29 cellular contexts compared by ENCODE assay signal in genomic region chr6:88349511-88349910, GRCh38.
DNase-seq lines count a peak whose midpoint lies in the region; ATAC-seq, FAIRE-seq and TF ChIP-seq lines count a peak whose summit lies in the region.
"Had no signal": no experiment of that assay in that cellular context is flagged by ENCODE, and none has a peak within 500 bp of the region (broad histone marks: within the 10 kb centered on the region; RNA-seq: fewer than 3 reads in every experiment).

No MANE protein-coding gene starts in this region.

- peak overlapping the region; percentile 82 for H3K27ac Mint-ChIP-seq in MCF 10A (ENCODE audit: low read depth, unreplicated experiment)
- H3K27ac Mint-ChIP-seq in chondrocyte (ENCODE audit: unreplicated experiment) = no peak overlapping the region
- no peak overlapping the region for H3K27ac Mint-ChIP-seq in stimulated activated effector memory CD8-positive, alpha-beta T cell treated with anti-CD3 and anti-CD28 coated beads, Interleukin-12 subunit alpha, Interleukin-12 subunit beta, amount 100 ng/mL, for 72 hours
- H3K27ac Mint-ChIP-seq: activated T-cell treated with anti-CD3 and anti-CD28 coated beads, Interleukin-2, amount 50 U/mL, for 72 hours; CD4-positive, alpha-beta memory T cell; memory B cell; stimulated activated naive CD8-positive, alpha-beta T cell treated with anti-CD3 and anti-CD28 coated beads, Interleukin-15, Interleukin-2, amounts not matched to agents 100 ng/mL and 50 ng/mL, for 24 hours; T-helper 1 cell treated with Interleukin-12 subunit alpha and Interleukin-12 subunit beta and Interleukin-4 antibody, amounts not matched to agents 30 μg/mL and 1 μg/mL, for 36 hours had no signal

- peak; percentile 42 for DNase-seq in MCF 10A (ENCODE audit: unreplicated experiment)
- DNase-seq in breast epithelium (ENCODE audit: low spot score in 2 of 2) = no peak
- peak; percentile 32 for DNase-seq in bronchial epithelial cell (ENCODE audit: low read depth)
- DNase-seq in fibroblast of villous mesenchyme (ENCODE audit: low read depth) = peak; percentile 21
- DNase-seq in chondrocyte (ENCODE audit: low spot score) = no peak
- no peak for DNase-seq in COR-L47 (lab: John Stamatoyannopoulos, UW)
- no peak for DNase-seq in stimulated activated effector memory CD8-positive, alpha-beta T cell treated with anti-CD3 and anti-CD28 coated beads, Interleukin-12 subunit alpha, Interleukin-12 subunit beta, amount 100 ng/mL, for 72 hours (ENCODE audit: low spot score in 2 of 2)
- DNase-seq: activated CD4-positive, alpha-beta T cell treated with anti-CD3 and anti-CD28 coated beads, Interleukin-2, amount 50 U/mL, for 4 hours; activated naive CD4-positive, alpha-beta T cell; activated T-cell treated with anti-CD3 and anti-CD28 coated beads, Interleukin-2, amount 50 U/mL, for 72 hours; CD4-positive, alpha-beta memory T cell; cortex of kidney; heart right ventricle; KBM-7; left colon; MM.1S; NCI-H2029; NCI-H2227 treated with DMSO at 0.1 percent for 48 hours; NCI-H748 treated with DMSO at 0.1 percent for 48 hours; uterus had no signal

- POLR2A ChIA-PET in MCF 10A (lab: Yijun Ruan, JAX) = interaction anchor here (0.6 kb wide), 1 partner anchor 1363 kb away, joined by 3 read pairs; no protein-coding TSS in a partner anchor

- H3K27ac ChIP-seq in breast epithelium = no peak overlapping the region
- H3K27ac ChIP-seq: cardiac muscle cell, heart right ventricle, thoracic aorta, uterus had no signal

- H3K4me3 ChIP-seq in breast epithelium (no peak overlapping the region), bronchial epithelial cell (ENCODE audit: low read depth, low read length) (no peak overlapping the region), fibroblast of villous mesenchyme (ENCODE audit: low read depth, low read length) (no peak overlapping the region)
- H3K4me3 ChIP-seq: cardiac muscle cell, heart right ventricle, thoracic aorta, uterus had no signal

- FAIRE-seq in bronchial epithelial cell (lab: Jason Lieb, UNC) = no peak
- FAIRE-seq: HTR-8/SVneo, TTC549 had no signal

- ATAC-seq in GM18858 (IDR thresholded peaks at IDR 0.05; ENCODE audit: unreplicated experiment) = no peak
- ATAC-seq in stimulated activated effector memory CD8-positive, alpha-beta T cell treated with anti-CD3 and anti-CD28 coated beads, Interleukin-12 subunit alpha, Interleukin-12 subunit beta, amount 100 ng/mL, for 72 hours = no peak
- ATAC-seq: activated T-cell treated with anti-CD3 and anti-CD28 coated beads, Interleukin-2, amount 50 U/mL, for 72 hours; heart right ventricle; left colon had no signal

- CTCF ChIA-PET in MCF 10A (lab: Yijun Ruan, JAX) = no interaction called here

- TF ChIP-seq POLR2A in breast epithelium (IDR thresholded peaks at IDR 0.05) = no peak

- H3K4me1 Mint-ChIP-seq in MCF 10A (ENCODE audit: insufficient read depth, unreplicated experiment) = peaks cover 11% of the 10 kb centered on the region
- no peaks in the 10 kb centered on the region for H3K4me1 Mint-ChIP-seq in chondrocyte (ENCODE audit: low read depth)
- no peaks in the 10 kb centered on the region for H3K4me1 Mint-ChIP-seq in stimulated activated effector memory CD8-positive, alpha-beta T cell treated with anti-CD3 and anti-CD28 coated beads, Interleukin-12 subunit alpha, Interleukin-12 subunit beta, amount 100 ng/mL, for 72 hours
- H3K4me1 Mint-ChIP-seq: CD4-positive, alpha-beta memory T cell; memory B cell; neural crest cell had no signal

- intact Hi-C loops in MCF 10A (cut with micrococcal nuclease) = no loop called here
- intact Hi-C loops in breast epithelium (cut with DNase I; ENCODE audit: low total_unique reads) = loop anchor here (5.0 kb wide), 1 partner anchor 352 kb away; no protein-coding TSS in a partner anchor

- H3K36me3 Mint-ChIP-seq in MCF 10A (ENCODE audit: insufficient read depth, unreplicated experiment) = peaks cover 5% of the 10 kb centered on the region
- no peaks in the 10 kb centered on the region for H3K36me3 Mint-ChIP-seq in chondrocyte (ENCODE audit: low read depth)
- H3K36me3 Mint-ChIP-seq in stimulated activated effector memory CD8-positive, alpha-beta T cell treated with anti-CD3 and anti-CD28 coated beads, Interleukin-12 subunit alpha, Interleukin-12 subunit beta, amount 100 ng/mL, for 72 hours = no peaks in the 10 kb centered on the region
- H3K36me3 Mint-ChIP-seq: CD4-positive, alpha-beta memory T cell; memory B cell had no signal

- no peak overlapping the region for H3K4me3 Mint-ChIP-seq in MCF 10A (ENCODE audit: unreplicated experiment)
- H3K4me3 Mint-ChIP-seq in chondrocyte (ENCODE audit: unreplicated experiment) = no peak overlapping the region
- no peak overlapping the region for H3K4me3 Mint-ChIP-seq in stimulated activated effector memory CD8-positive, alpha-beta T cell treated with anti-CD3 and anti-CD28 coated beads, Interleukin-12 subunit alpha, Interleukin-12 subunit beta, amount 100 ng/mL, for 72 hours
- H3K4me3 Mint-ChIP-seq: activated T-cell treated with anti-CD3 and anti-CD28 coated beads, Interleukin-2, amount 50 U/mL, for 72 hours; CD4-positive, alpha-beta memory T cell; memory B cell; neural crest cell; stimulated activated naive CD8-positive, alpha-beta T cell treated with anti-CD3 and anti-CD28 coated beads, Interleukin-15, Interleukin-2, amounts not matched to agents 100 ng/mL and 50 ng/mL, for 24 hours; T-helper 1 cell treated with Interleukin-12 subunit alpha and Interleukin-12 subunit beta and Interleukin-4 antibody, amounts not matched to agents 30 μg/mL and 1 μg/mL, for 36 hours had no signal

- BruUV-seq in MCF 10A (replicated peaks; lab: Mats Ljungman, UMichigan) = no TSS peak

- peaks cover 4% of the 10 kb centered on the region for H3K9me3 Mint-ChIP-seq in MCF 10A (ENCODE audit: unreplicated experiment)
- H3K9me3 Mint-ChIP-seq in chondrocyte (ENCODE audit: low read depth) = peaks cover 22% of the 10 kb centered on the region
- no peaks in the 10 kb centered on the region for H3K9me3 Mint-ChIP-seq in stimulated activated effector memory CD8-positive, alpha-beta T cell treated with anti-CD3 and anti-CD28 coated beads, Interleukin-12 subunit alpha, Interleukin-12 subunit beta, amount 100 ng/mL, for 72 hours

- H3K27me3 ChIP-seq in breast epithelium (no peaks in the 10 kb centered on the region), bronchial epithelial cell (ENCODE audit: control insufficient read depth, insufficient read depth, low read length) (no peaks in the 10 kb centered on the region)
- H3K27me3 ChIP-seq: cardiac muscle cell, heart right ventricle, uterus had no signal

- H3K27me3 Mint-ChIP-seq in MCF 10A (ENCODE audit: insufficient read depth, unreplicated experiment) (no peaks in the 10 kb centered on the region), chondrocyte (ENCODE audit: low read depth) (peaks cover 10% of the 10 kb centered on the region)
- H3K27me3 Mint-ChIP-seq: memory B cell had no signal

- H3K36me3 ChIP-seq in breast epithelium = no peaks in the 10 kb centered on the region
- no peaks in the 10 kb centered on the region for H3K36me3 ChIP-seq in bronchial epithelial cell (ENCODE audit: control insufficient read depth, insufficient read depth, low read length)
- H3K36me3 ChIP-seq: cardiac muscle cell, heart right ventricle, thoracic aorta, uterus had no signal

- no peaks in the 10 kb centered on the region for H3K4me1 ChIP-seq in breast epithelium
- H3K4me1 ChIP-seq: heart right ventricle, uterus had no signal

- H3K9me3 ChIP-seq in breast epithelium = no peaks in the 10 kb centered on the region
- H3K9me3 ChIP-seq: heart right ventricle, thoracic aorta, uterus had no signal

- no peak for TF ChIP-seq CTCF in MCF 10A (IDR thresholded peaks at IDR 0.05; ENCODE audit: unreplicated experiment)
- TF ChIP-seq CTCF in breast epithelium (IDR thresholded peaks at IDR 0.05) = no peak
- no peak for TF ChIP-seq CTCF in bronchial epithelial cell (IDR thresholded peaks at IDR 0.05; ENCODE audit: insufficient read depth, low read length, severe bottlenecking)
- TF ChIP-seq CTCF in fibroblast of villous mesenchyme (IDR thresholded peaks at IDR 0.05; ENCODE audit: insufficient read depth, low read depth, low read length) = no peak
- no peak for TF ChIP-seq CTCF in chondrocyte (IDR thresholded peaks at IDR 0.05)

Comparison
In these comparisons a context has a peak if more than half of its experiments do, and no peak if none do; other contexts are left out.
1. DNase-seq: peak in MCF 10A (single experiment), bronchial epithelial cell (single experiment) and fibroblast of villous mesenchyme (single experiment); none in breast epithelium (0 of 2), chondrocyte (single experiment), COR-L47 (single experiment) and stimulated activated effector memory CD8-positive, alpha-beta T cell treated with anti-CD3 and anti-CD28 coated beads, Interleukin-12 subunit alpha, Interleukin-12 subunit beta, amount 100 ng/mL, for 72 hours (0 of 2).